ENCODE assay signal across 23 cellular contexts in the genomic region with DNA sequence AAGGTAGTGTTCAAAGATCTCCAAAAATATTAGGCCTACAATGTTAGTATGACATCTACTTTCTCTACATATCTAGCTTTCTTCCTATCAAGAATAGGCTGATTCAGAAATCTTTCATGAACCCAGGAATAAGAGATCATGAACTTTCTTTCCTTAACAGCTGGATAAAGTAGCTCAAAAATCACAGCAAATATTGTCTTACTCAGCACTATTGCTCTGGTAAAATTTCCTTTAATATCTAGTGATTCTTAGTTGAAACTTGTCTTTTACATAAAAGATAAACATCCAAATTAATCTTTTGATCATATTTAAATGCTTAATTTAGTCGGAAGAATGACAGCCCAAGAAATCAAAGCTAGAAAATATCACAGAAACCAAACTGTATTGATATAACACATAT.
"Had no signal": no experiment of that assay in that cellular context is flagged by ENCODE, and none has a peak within 500 bp of the region (broad histone marks: within the 10 kb centered on the region; RNA-seq: fewer than 3 reads in every experiment).

No MANE protein-coding gene starts in this region.

- H3K27me3 ChIP-seq: dorsolateral prefrontal cortex, esophagus muscularis mucosa, foreskin keratinocyte, gastroesophageal sphincter, heart left ventricle, hepatocyte, left lung had no signal

- DNase-seq: dermis blood vessel endothelial cell; dorsolateral prefrontal cortex; effector CD4-positive, alpha-beta T cell; effector memory CD4-positive, alpha-beta T cell; foreskin keratinocyte; heart left ventricle; hypothalamus; immature natural killer cell; left cardiac atrium; left lung; left ventricle myocardium superior; lower lobe of right lung; mesenchymal stem cell; midbrain; naive thymus-derived CD4-positive, alpha-beta T cell had no signal

- H3K36me3 Mint-ChIP-seq: naive thymus-derived CD4-positive, alpha-beta T cell had no signal

- ATAC-seq: foreskin keratinocyte; gastroesophageal sphincter; heart left ventricle; left cardiac atrium; left lung; left ventricle myocardium superior; lower lobe of right lung; naive thymus-derived CD4-positive, alpha-beta T cell had no signal

- H3K4me1 ChIP-seq: esophagus muscularis mucosa, foreskin keratinocyte, gastroesophageal sphincter, heart left ventricle, left lung, lower lobe of right lung had no signal

- H3K4me3 ChIP-seq: coronary artery, dorsolateral prefrontal cortex, esophagus muscularis mucosa, gastroesophageal sphincter, heart left ventricle, hepatocyte, left lung, lower lobe of right lung had no signal

- H3K79me2 ChIP-seq: hepatocyte had no signal

- H2AFZ ChIP-seq: hepatocyte had no signal

- H3K36me3 ChIP-seq: esophagus muscularis mucosa, gastroesophageal sphincter, heart left ventricle, left lung, lower lobe of right lung had no signal

- H3K27me3 Mint-ChIP-seq: naive thymus-derived CD4-positive, alpha-beta T cell had no signal

- H3K9me3 ChIP-seq: esophagus muscularis mucosa, gastroesophageal sphincter, heart left ventricle, left lung, lower lobe of right lung had no signal

- FAIRE-seq: colon, endothelial cell of umbilical vein, frontal cortex, keratinocyte had no signal

- H3K4me3 Mint-ChIP-seq: immature natural killer cell; naive thymus-derived CD4-positive, alpha-beta T cell had no signal

- H3K27ac ChIP-seq: coronary artery, dorsolateral prefrontal cortex, esophagus muscularis mucosa, foreskin keratinocyte, gastroesophageal sphincter, heart left ventricle, hepatocyte, left lung, lower lobe of right lung had no signal

- H3K4me2 ChIP-seq: hepatocyte had no signal

- H3K27ac Mint-ChIP-seq: immature natural killer cell; naive thymus-derived CD4-positive, alpha-beta T cell had no signal

- H3K4me1 Mint-ChIP-seq: immature natural killer cell; naive thymus-derived CD4-positive, alpha-beta T cell had no signal
